In genomic region chr17:39639566-39640458, GRCh38 we compare ENCODE assay signal across 17 cellular contexts. TPM values are rescaled to one million over a fixed set of nuclear protein-coding genes. Genes with fewer than 3 reads are reported as not detected.
A peak's percentile ranks its signal among the peaks of the same experiment; 100 is the strongest.
DNase-seq lines count a peak whose midpoint lies in the region; ATAC-seq, FAIRE-seq and TF ChIP-seq lines count a peak whose summit lies in the region.
"Had no signal": no experiment of that assay in that cellular context is flagged by ENCODE, and none has a peak within 500 bp of the region (broad histone marks: within the 10 kb centered on the region; RNA-seq: fewer than 3 reads in every experiment).

No MANE protein-coding gene starts in this region.

- H3K4me3 ChIP-seq in iPS-15b (ENCODE audit: low read depth, low read length): no peak overlapping the region
- H3K4me3 ChIP-seq: MG63, psoas muscle had no signal

- H3K9ac ChIP-seq in iPS-15b (ENCODE audit: low read depth, low read length): peak overlapping the region; percentile 73

- H3K36me3 Mint-ChIP-seq in T-helper 2 cell treated with Interferon-gamma antibody and Interleukin-4, amounts not matched to agents 5 μg/mL and 100 μg/mL, for 36 hours (ENCODE audit: low read depth): peaks cover 5% of the 10 kb centered on the region
- H3K36me3 Mint-ChIP-seq in activated B cell treated with CpG ODN at 0.5 μM for 24 hours (ENCODE audit: low read depth): peaks cover 8% of the 10 kb centered on the region
- peaks cover 9% of the 10 kb centered on the region for H3K36me3 Mint-ChIP-seq in stimulated activated effector memory CD8-positive, alpha-beta T cell treated with anti-CD3 and anti-CD28 coated beads, Interleukin-12 subunit alpha, Interleukin-12 subunit beta, amount 100 ng/mL, for 72 hours
- H3K36me3 Mint-ChIP-seq: memory B cell had no signal

- H3K27me3 Mint-ChIP-seq in T-helper 2 cell treated with Interferon-gamma antibody and Interleukin-4, amounts not matched to agents 5 μg/mL and 100 μg/mL, for 36 hours (ENCODE audit: low read depth): no peaks in the 10 kb centered on the region
- no peaks in the 10 kb centered on the region for H3K27me3 Mint-ChIP-seq in activated B cell treated with CpG ODN at 0.5 μM for 24 hours
- H3K27me3 Mint-ChIP-seq: memory B cell had no signal

- peaks cover 46% of the 10 kb centered on the region for H3K4me1 Mint-ChIP-seq in T-helper 2 cell treated with Interferon-gamma antibody and Interleukin-4, amounts not matched to agents 5 μg/mL and 100 μg/mL, for 36 hours (ENCODE audit: low read depth)
- H3K4me1 Mint-ChIP-seq in activated B cell treated with CpG ODN at 0.5 μM for 24 hours: peaks cover 73% of the 10 kb centered on the region
- H3K4me1 Mint-ChIP-seq in stimulated activated effector memory CD8-positive, alpha-beta T cell treated with anti-CD3 and anti-CD28 coated beads, Interleukin-12 subunit alpha, Interleukin-12 subunit beta, amount 100 ng/mL, for 72 hours: peaks cover 85% of the 10 kb centered on the region

- intact Hi-C loops in activated B cell treated with CpG ODN at 0.5 μM for 24 hours (cut with micrococcal nuclease): loop anchor here (5.0 kb wide), 1 partner anchor 342 kb away; the partner anchor contains the start of gene PSMD3

- POLR2A ChIA-PET in activated B cell treated with CpG ODN at 0.5 μM for 24 hours (lab: Charles Lee): no interaction called here

- H3K4me3 Mint-ChIP-seq in T-helper 2 cell treated with Interferon-gamma antibody and Interleukin-4, amounts not matched to agents 5 μg/mL and 100 μg/mL, for 36 hours: peak overlapping the region; percentile 16
- peak overlapping the region; percentile 24 for H3K4me3 Mint-ChIP-seq in activated B cell treated with CpG ODN at 0.5 μM for 24 hours
- H3K4me3 Mint-ChIP-seq in stimulated activated effector memory CD8-positive, alpha-beta T cell treated with anti-CD3 and anti-CD28 coated beads, Interleukin-12 subunit alpha, Interleukin-12 subunit beta, amount 100 ng/mL, for 72 hours: no peak overlapping the region
- H3K4me3 Mint-ChIP-seq: memory B cell had no signal

- no peaks in the 10 kb centered on the region for H3K36me3 ChIP-seq in iPS-15b (ENCODE audit: control insufficient read depth, insufficient read depth, low read length)

- CTCF ChIA-PET in activated B cell treated with CpG ODN at 0.5 μM for 24 hours (lab: Charles Lee): interaction anchor here (1.5 kb wide), 1 partner anchor 16 kb away, joined by 4 read pairs; no protein-coding TSS in a partner anchor

- H3K27ac Mint-ChIP-seq in T-helper 2 cell treated with Interferon-gamma antibody and Interleukin-4, amounts not matched to agents 5 μg/mL and 100 μg/mL, for 36 hours: peak overlapping the region; percentile 29
- H3K27ac Mint-ChIP-seq in activated B cell treated with CpG ODN at 0.5 μM for 24 hours: no peak overlapping the region
- peak overlapping the region; percentile 88 for H3K27ac Mint-ChIP-seq in stimulated activated effector memory CD8-positive, alpha-beta T cell treated with anti-CD3 and anti-CD28 coated beads, Interleukin-12 subunit alpha, Interleukin-12 subunit beta, amount 100 ng/mL, for 72 hours
- H3K27ac Mint-ChIP-seq: memory B cell had no signal

- ATAC-seq in activated B cell treated with CpG ODN at 0.5 μM for 24 hours (ENCODE audit: low read depth): no peak
- ATAC-seq in stimulated activated effector memory CD8-positive, alpha-beta T cell treated with anti-CD3 and anti-CD28 coated beads, Interleukin-12 subunit alpha, Interleukin-12 subunit beta, amount 100 ng/mL, for 72 hours: no peak
- ATAC-seq: activated CD4-positive, CD25-positive, alpha-beta regulatory T cell treated with anti-CD3 and anti-CD28 coated beads, Interleukin-2, amount 50 U/mL, for 24 hours; Panc1; psoas muscle had no signal

- TF ChIP-seq CTCF in activated B cell treated with CpG ODN at 0.5 μM for 24 hours (IDR thresholded peaks at IDR 0.05): no peak

- no peaks in the 10 kb centered on the region for H3K9me3 ChIP-seq in iPS-15b (ENCODE audit: control insufficient read depth, insufficient read depth, low read length)
- H3K9me3 ChIP-seq: MG63, psoas muscle had no signal

- H3K4me1 ChIP-seq in iPS-15b (ENCODE audit: control insufficient read depth, insufficient read depth, low read length): peaks cover 34% of the 10 kb centered on the region

- DNase-seq in T-helper 2 cell treated with Interferon-gamma antibody and Interleukin-4, amounts not matched to agents 5 μg/mL and 100 μg/mL, for 36 hours (ENCODE audit: low spot score): no peak
- no peak for DNase-seq in T-helper 2 cell
- DNase-seq in activated B cell treated with CpG ODN at 0.5 μM for 24 hours: no peak
- no peak for DNase-seq in stimulated activated effector memory CD8-positive, alpha-beta T cell treated with anti-CD3 and anti-CD28 coated beads, Interleukin-12 subunit alpha, Interleukin-12 subunit beta, amount 100 ng/mL, for 72 hours (ENCODE audit: low spot score in 2 of 2)
- no peak for DNase-seq in kidney glomerular epithelial cell (lab: John Stamatoyannopoulos, UW)
- no peak for DNase-seq in GM19239 (ENCODE audit: insufficient read length, low spot score)
- DNase-seq in NCI-H1092 (lab: John Stamatoyannopoulos, UW): no peak
- DNase-seq: COR-L47; effector CD4-positive, alpha-beta T cell; MG63; NCI-H2029; NCI-H526 treated with DMSO at 0.1 percent for 48 hours; psoas muscle had no signal

- FAIRE-seq in GM19239 (lab: Jason Lieb, UNC): no peak

- no peaks in the 10 kb centered on the region for H3K9me3 Mint-ChIP-seq in T-helper 2 cell treated with Interferon-gamma antibody and Interleukin-4, amounts not matched to agents 5 μg/mL and 100 μg/mL, for 36 hours
- no peaks in the 10 kb centered on the region for H3K9me3 Mint-ChIP-seq in activated B cell treated with CpG ODN at 0.5 μM for 24 hours
- H3K9me3 Mint-ChIP-seq in stimulated activated effector memory CD8-positive, alpha-beta T cell treated with anti-CD3 and anti-CD28 coated beads, Interleukin-12 subunit alpha, Interleukin-12 subunit beta, amount 100 ng/mL, for 72 hours: no peaks in the 10 kb centered on the region
- H3K9me3 Mint-ChIP-seq: memory B cell had no signal

- no peaks in the 10 kb centered on the region for H3K27me3 ChIP-seq in iPS-15b (ENCODE audit: control insufficient read depth, insufficient read depth, low read length)
- H3K27me3 ChIP-seq: MG63 had no signal

RNA-seq across cellular contexts. Expression of gene STARD3, which starts 2.9 kb away (rescaled TPM):
- total RNA-seq in activated B cell treated with CpG ODN at 0.5 μM for 24 hours: 51.8 and 58.2 TPM in 2 replicates

RNA-seq across cellular contexts. Expression of gene PPP1R1B, which starts 13.1 kb away (rescaled TPM):
- total RNA-seq in activated B cell treated with CpG ODN at 0.5 μM for 24 hours: not detected in 2 replicates

RNA-seq across cellular contexts. Expression of gene TCAP, which starts 25.3 kb away (rescaled TPM):
- 2.1 and 2.3 TPM in 2 replicates for total RNA-seq in activated B cell treated with CpG ODN at 0.5 μM for 24 hours

RNA-seq across cellular contexts. Expression of gene PNMT, which starts 28.4 kb away (rescaled TPM):
- not detected in 2 replicates for total RNA-seq in activated B cell treated with CpG ODN at 0.5 μM for 24 hours

RNA-seq across cellular contexts. Expression of gene NEUROD2, which starts 32.1 kb away (rescaled TPM):
- 0.02 TPM in 1 of 2 replicates, not detected in the other for total RNA-seq in activated B cell treated with CpG ODN at 0.5 μM for 24 hours
- total RNA-seq: psoas muscle had no signal
